In the genomic region with DNA sequence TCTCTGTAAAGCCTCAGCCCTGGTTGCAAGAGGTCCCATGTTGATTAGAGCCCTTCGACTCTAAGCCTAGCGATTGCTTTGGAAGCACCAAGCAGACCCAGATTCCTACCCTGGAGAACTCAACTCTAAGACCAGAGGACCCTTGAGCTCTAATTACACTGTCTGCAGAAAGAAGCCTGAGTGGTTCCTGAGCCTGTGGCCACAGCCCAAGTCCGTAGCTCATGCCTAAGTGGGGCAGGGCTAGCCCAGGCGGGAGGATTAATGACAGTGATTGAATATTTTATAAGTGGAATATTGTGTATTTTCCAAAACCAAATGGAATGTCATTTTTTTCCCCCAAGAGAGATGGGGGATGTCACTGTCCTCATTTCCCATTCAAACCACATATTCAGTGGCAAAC, we compare ENCODE assay signal across 22 cellular contexts.
DNase-seq lines count a peak whose midpoint lies in the region; ATAC-seq and TF ChIP-seq lines count a peak whose summit lies in the region.
"Had no signal": no experiment of that assay in that cellular context is flagged by ENCODE, and none has a peak within 500 bp of the region (broad histone marks: within the 10 kb centered on the region; RNA-seq: fewer than 3 reads in every experiment).

No MANE protein-coding gene starts in this region.

- TF ChIP-seq CTCF in gastroesophageal sphincter (IDR thresholded peaks at IDR 0.05) (no peak), upper lobe of right lung (IDR thresholded peaks at IDR 0.05) (no peak)

- H3K4me1 ChIP-seq in gastroesophageal sphincter: peaks cover 5 to 80% (median 11%) of the 10 kb centered on the region in 3 donors
- peaks cover 30% of the 10 kb centered on the region for H3K4me1 ChIP-seq in upper lobe of right lung
- H3K4me1 ChIP-seq: HAP-1 had no signal

- H3K9me3 ChIP-seq in gastroesophageal sphincter (no peaks in the 10 kb centered on the region), upper lobe of right lung (no peaks in the 10 kb centered on the region)
- H3K9me3 ChIP-seq: HAP-1, MG63, SJSA1 had no signal

- TF ChIP-seq POLR2A in gastroesophageal sphincter (IDR thresholded peaks at IDR 0.05): no peak

- no peaks in the 10 kb centered on the region for H3K36me3 ChIP-seq in gastroesophageal sphincter
- H3K36me3 ChIP-seq in upper lobe of right lung: no peaks in the 10 kb centered on the region
- H3K36me3 ChIP-seq: HAP-1, MG63, SJSA1 had no signal

- ATAC-seq in gastroesophageal sphincter (peak; percentile 57), sciatic nerve (peak; percentile 50), upper lobe of right lung (peak; percentile 40), GM21447 (IDR thresholded peaks at IDR 0.05; ENCODE audit: unreplicated experiment) (no peak)
- ATAC-seq: GM23338, HepG2, K562 had no signal

- H3K27ac ChIP-seq in gastroesophageal sphincter (peak overlapping the region in 3 of 4 donors; percentile 63 to 81 (median 75)), upper lobe of right lung (no peak overlapping the region)
- H3K27ac ChIP-seq: HL-60, SJSA1 had no signal

- H3K27me3 ChIP-seq in gastroesophageal sphincter (no peaks in the 10 kb centered on the region), upper lobe of right lung (no peaks in the 10 kb centered on the region)

- 67 to 71% methylated on average over 3 to 4 of the region's 4 CpGs for WGBS in gastroesophageal sphincter (ENCODE audit: low coverage in 1 of 2), 2 donors

- H3K4me3 ChIP-seq in gastroesophageal sphincter (no peak overlapping the region), upper lobe of right lung (no peak overlapping the region)
- H3K4me3 ChIP-seq: GM23338, HAP-1, K562, MG63, SJSA1 had no signal

- intact Hi-C loops in sciatic nerve (cut with DNase I): no loop called here
- intact Hi-C loops in upper lobe of right lung (cut with DNase I): no loop called here

- DNase-seq in NCI-H2227 treated with DMSO at 0.1 percent for 48 hours (lab: John Stamatoyannopoulos, UW): peak; percentile 13
- no peak for DNase-seq in sciatic nerve (ENCODE audit: low spot score)
- no peak for DNase-seq in upper lobe of right lung
- DNase-seq in DMS 273 treated with DMSO at 0.1 percent for 48 hours (lab: John Stamatoyannopoulos, UW): no peak
- DNase-seq in NCI-H128 (lab: John Stamatoyannopoulos, UW; ENCODE audit: unreplicated experiment): no peak
- DNase-seq: CD4-positive, CD25-positive, alpha-beta regulatory T cell; COR-L47; MG63; NCI-H1417 treated with DMSO at 0.1 percent for 48 hours; NCI-H2107; NCI-H345; NCI-H524; NCI-H774; OCI-M1 had no signal

- TF ChIP-seq EP300 in gastroesophageal sphincter (IDR thresholded peaks at IDR 0.05): no peak
